14 cellular contexts compared by ENCODE assay signal in genomic region chr1:51564124-51564523, GRCh38. TPM values are rescaled to one million over a fixed set of nuclear protein-coding genes. Genes with fewer than 3 reads are reported as not detected.
A peak's percentile ranks its signal among the peaks of the same experiment; 100 is the strongest.
DNase-seq lines count a peak whose midpoint lies in the region; ATAC-seq and TF ChIP-seq lines count a peak whose summit lies in the region.
"Had no signal": no experiment of that assay in that cellular context is flagged by ENCODE, and none has a peak within 500 bp of the region (broad histone marks: within the 10 kb centered on the region; RNA-seq: fewer than 3 reads in every experiment).

No MANE protein-coding gene starts in this region.

- CTCF ChIA-PET in activated naive CD4-positive, alpha-beta T cell treated with anti-CD3 and anti-CD28 coated beads for 36 hours (lab: Charles Lee), result no interaction called here
- CTCF ChIA-PET in Panc1 (lab: Charles Lee), result no interaction called here

- no peaks in the 10 kb centered on the region for H3K9me3 ChIP-seq in Panc1 (ENCODE audit: control insufficient read depth, insufficient read depth, low read depth, low read length)

- intact Hi-C loops in activated naive CD4-positive, alpha-beta T cell treated with anti-CD3 and anti-CD28 coated beads for 36 hours (cut with micrococcal nuclease), result no loop called here
- intact Hi-C loops in Panc1 (cut with micrococcal nuclease; ENCODE audit: unreplicated experiment), result no loop called here
- intact Hi-C loops in posterior vena cava (cut with DNase I), result no loop called here

- BruUV-seq in Panc1 (replicated peaks; lab: Mats Ljungman, UMichigan), result no TSS peak

- H3K27me3 ChIP-seq in Panc1 (ENCODE audit: control insufficient read depth, insufficient read depth, low read length), result no peaks in the 10 kb centered on the region

- H3K36me3 Mint-ChIP-seq in activated naive CD4-positive, alpha-beta T cell treated with anti-CD3 and anti-CD28 coated beads for 36 hours (ENCODE audit: low read depth), result no peaks in the 10 kb centered on the region
- no peaks in the 10 kb centered on the region for H3K36me3 Mint-ChIP-seq in stimulated activated memory B cell treated with anti-CD40 and anti-IgM and Interleukin-4, amounts not matched to agents 10 μg/mL and 1 μg/mL and 100 μg/mL, for 72 hours

- H3K4me3 ChIP-seq in Panc1 (ENCODE audit: low read depth in 2 of 2, low read length in 2 of 2), result no peak overlapping the region
- H3K4me3 ChIP-seq in fibroblast of the aortic adventitia (ENCODE audit: low read depth, low read length), result no peak overlapping the region
- H3K4me3 ChIP-seq: lung, smooth muscle cell had no signal

- no peak for TF ChIP-seq CTCF in Panc1 (IDR thresholded peaks at IDR 0.05)
- no peak for TF ChIP-seq CTCF in fibroblast of the aortic adventitia (IDR thresholded peaks at IDR 0.05; ENCODE audit: insufficient read depth, low read length)

- no peak overlapping the region for H3K4me3 Mint-ChIP-seq in activated naive CD4-positive, alpha-beta T cell treated with anti-CD3 and anti-CD28 coated beads for 36 hours
- no peak overlapping the region for H3K4me3 Mint-ChIP-seq in stimulated activated memory B cell treated with anti-CD40 and anti-IgM and Interleukin-4, amounts not matched to agents 10 μg/mL and 1 μg/mL and 100 μg/mL, for 72 hours
- H3K4me3 Mint-ChIP-seq: CD4-positive, alpha-beta T cell had no signal

- ATAC-seq in Panc1 (no peak), HG03025 (IDR thresholded peaks at IDR 0.05; ENCODE audit: low FRiP score, unreplicated experiment) (no peak)
- ATAC-seq in stimulated activated memory B cell treated with anti-CD40 and anti-IgM and Interleukin-4, amounts not matched to agents 10 μg/mL and 1 μg/mL and 100 μg/mL, for 72 hours, result peak; percentile 72

- peaks cover 20% of the 10 kb centered on the region for H3K4me1 Mint-ChIP-seq in activated naive CD4-positive, alpha-beta T cell treated with anti-CD3 and anti-CD28 coated beads for 36 hours (ENCODE audit: low read depth)
- H3K4me1 Mint-ChIP-seq in stimulated activated memory B cell treated with anti-CD40 and anti-IgM and Interleukin-4, amounts not matched to agents 10 μg/mL and 1 μg/mL and 100 μg/mL, for 72 hours, result peaks cover 16% of the 10 kb centered on the region

- POLR2A ChIA-PET in Panc1 (lab: Charles Lee), result no interaction called here

- no peaks in the 10 kb centered on the region for H3K36me3 ChIP-seq in Panc1 (ENCODE audit: control insufficient read depth, insufficient read depth, low read length)

- H3K27me3 Mint-ChIP-seq in activated naive CD4-positive, alpha-beta T cell treated with anti-CD3 and anti-CD28 coated beads for 36 hours (ENCODE audit: low read depth), result no peaks in the 10 kb centered on the region
- H3K27me3 Mint-ChIP-seq in stimulated activated memory B cell treated with anti-CD40 and anti-IgM and Interleukin-4, amounts not matched to agents 10 μg/mL and 1 μg/mL and 100 μg/mL, for 72 hours, result no peaks in the 10 kb centered on the region
- H3K27me3 Mint-ChIP-seq: CD4-positive, alpha-beta T cell had no signal

- H3K27ac Mint-ChIP-seq in activated naive CD4-positive, alpha-beta T cell treated with anti-CD3 and anti-CD28 coated beads for 36 hours, result no peak overlapping the region
- H3K27ac Mint-ChIP-seq in stimulated activated memory B cell treated with anti-CD40 and anti-IgM and Interleukin-4, amounts not matched to agents 10 μg/mL and 1 μg/mL and 100 μg/mL, for 72 hours, result no peak overlapping the region
- H3K27ac Mint-ChIP-seq: CD4-positive, alpha-beta T cell had no signal

- H3K9me3 Mint-ChIP-seq in activated naive CD4-positive, alpha-beta T cell treated with anti-CD3 and anti-CD28 coated beads for 36 hours, result no peaks in the 10 kb centered on the region
- no peaks in the 10 kb centered on the region for H3K9me3 Mint-ChIP-seq in stimulated activated memory B cell treated with anti-CD40 and anti-IgM and Interleukin-4, amounts not matched to agents 10 μg/mL and 1 μg/mL and 100 μg/mL, for 72 hours
- H3K9me3 Mint-ChIP-seq: CD4-positive, alpha-beta T cell had no signal

- in situ Hi-C loops in Panc1 (cut with HindIII; ENCODE audit: low pct_unique_long_range_greater_than_20kb, low sequenced_read_pairs), result no loop called here

- H3K27ac ChIP-seq in Panc1 (ENCODE audit: low read length), result peak overlapping the region; percentile 94

- DNase-seq in activated naive CD4-positive, alpha-beta T cell treated with anti-CD3 and anti-CD28 coated beads for 36 hours, result peak; percentile 30
- DNase-seq in activated naive CD4-positive, alpha-beta T cell (lab: John Stamatoyannopoulos, UW), result no peak
- DNase-seq in Panc1 (ENCODE audit: low read depth, low spot score) (no peak), fibroblast of the aortic adventitia (ENCODE audit: low read depth) (peak; percentile 77), NCI-H146 (lab: John Stamatoyannopoulos, UW) (no peak), posterior vena cava (ENCODE audit: low spot score) (no peak)
- DNase-seq: CD4-positive, alpha-beta T cell; KG1; NCI-H526 treated with DMSO at 0.1 percent for 48 hours; T1000 had no signal

- H3K4me1 ChIP-seq in Panc1 (ENCODE audit: control insufficient read depth, insufficient read depth, low read length), result peaks cover 49% of the 10 kb centered on the region

RNA-seq across cellular contexts. Expression of gene EPS15, which starts 45.1 kb away (rescaled TPM):
- 10 to 100 TPM; 56.0 to 57.0 TPM for total RNA-seq in activated naive CD4-positive, alpha-beta T cell treated with anti-CD3 and anti-CD28 coated beads for 36 hours
- 54.4 TPM for total RNA-seq in Panc1 (2021; ENCODE audit: unreplicated experiment)
- polyA plus RNA-seq in Panc1 (2012; ENCODE audit: insufficient read length), result 15.4 TPM
- total RNA-seq in fibroblast of the aortic adventitia (ENCODE audit: low replicate concordance), result 71.1 and 108 TPM in 2 replicates
- total RNA-seq in posterior vena cava, result 10 to 100 TPM; 79.6 to 81.1 TPM

RNA-seq across cellular contexts. Expression of gene OSBPL9, which starts 52.8 kb away (rescaled TPM):
- total RNA-seq in activated naive CD4-positive, alpha-beta T cell treated with anti-CD3 and anti-CD28 coated beads for 36 hours, result 10 to 100 TPM; 38.2 to 40.7 TPM
- total RNA-seq in Panc1 (2021; ENCODE audit: unreplicated experiment), result 85.5 TPM
- 63.5 TPM for polyA plus RNA-seq in Panc1 (2012; ENCODE audit: insufficient read length)
- total RNA-seq in fibroblast of the aortic adventitia (ENCODE audit: low replicate concordance), result 24.2 and 52.7 TPM in 2 replicates
- 10 to 100 TPM; 73.1 to 84.5 TPM for total RNA-seq in posterior vena cava

Comparison
In these comparisons a context has a peak if more than half of its experiments do, and no peak if none do; other contexts are left out.
1. DNase-seq: peak in activated naive CD4-positive, alpha-beta T cell treated with anti-CD3 and anti-CD28 coated beads for 36 hours (single experiment) and fibroblast of the aortic adventitia (single experiment); none in activated naive CD4-positive, alpha-beta T cell (0 of 4), Panc1 (single experiment), NCI-H146 (single experiment) and posterior vena cava (single experiment).